In genomic region chr12:107287436-107288413, GRCh38 we compare ENCODE assay signal across 12 cellular contexts.
A peak's percentile ranks its signal among the peaks of the same experiment; 100 is the strongest.
DNase-seq lines count a peak whose midpoint lies in the region; ATAC-seq, FAIRE-seq and TF ChIP-seq lines count a peak whose summit lies in the region.
"Had no signal": no experiment of that assay in that cellular context is flagged by ENCODE, and none has a peak within 500 bp of the region (broad histone marks: within the 10 kb centered on the region; RNA-seq: fewer than 3 reads in every experiment).

No MANE protein-coding gene starts in this region.

- FAIRE-seq in H54 (lab: Jason Lieb, UNC), result peak; percentile 55

- CTCF ChIA-PET in CD8-positive, alpha-beta memory T cell (lab: Charles Lee), result no interaction called here
- CTCF ChIA-PET in activated CD8-positive, alpha-beta T cell treated with anti-CD3 and anti-CD28 coated beads for 36 hours (lab: Charles Lee), result no interaction called here

- no peak overlapping the region for H3K4me3 ChIP-seq in CD8-positive, alpha-beta memory T cell (ENCODE audit: low read length)
- H3K4me3 ChIP-seq in mucosa of descending colon, result no peak overlapping the region
- H3K4me3 ChIP-seq in lower lobe of right lung, result no peak overlapping the region
- H3K4me3 ChIP-seq: left lung had no signal

- no peak overlapping the region for H3K27ac ChIP-seq in CD8-positive, alpha-beta memory T cell (ENCODE audit: low read depth, low read length)
- peak overlapping the region; percentile 14 for H3K27ac ChIP-seq in epithelial cell of prostate
- H3K27ac ChIP-seq in lower lobe of right lung, result no peak overlapping the region
- H3K27ac ChIP-seq: left lung had no signal

- no peaks in the 10 kb centered on the region for H3K9me3 ChIP-seq in CD8-positive, alpha-beta memory T cell (ENCODE audit: low read length)
- H3K9me3 ChIP-seq in mucosa of descending colon, result no peaks in the 10 kb centered on the region
- H3K9me3 ChIP-seq in lower lobe of right lung, result no peaks in the 10 kb centered on the region
- H3K9me3 ChIP-seq: left lung had no signal

- H3K36me3 Mint-ChIP-seq in CD8-positive, alpha-beta memory T cell, result no peaks in the 10 kb centered on the region
- H3K36me3 Mint-ChIP-seq in activated CD8-positive, alpha-beta T cell treated with anti-CD3 and anti-CD28 coated beads for 36 hours (ENCODE audit: low read depth), result no peaks in the 10 kb centered on the region
- H3K36me3 Mint-ChIP-seq in progenitor cell of endocrine pancreas (ENCODE audit: insufficient read depth), result no peaks in the 10 kb centered on the region
- H3K36me3 Mint-ChIP-seq: brain, IgD-negative memory B cell had no signal

- no peaks in the 10 kb centered on the region for H3K4me1 ChIP-seq in CD8-positive, alpha-beta memory T cell (ENCODE audit: insufficient read depth, low read length)
- H3K4me1 ChIP-seq in mucosa of descending colon (ENCODE audit: low read depth), result no peaks in the 10 kb centered on the region
- no peaks in the 10 kb centered on the region for H3K4me1 ChIP-seq in lower lobe of right lung
- H3K4me1 ChIP-seq: left lung had no signal

- peak; percentile 92 for ATAC-seq in activated CD8-positive, alpha-beta T cell treated with anti-CD3 and anti-CD28 coated beads for 36 hours
- ATAC-seq in mucosa of descending colon (no peak), lower lobe of right lung (no peak)
- ATAC-seq: left lung had no signal

- TF ChIP-seq POLR2A in H54 (IDR thresholded peaks at IDR 0.05; ENCODE audit: low read depth, low read length), result no peak

- no peaks in the 10 kb centered on the region for H3K36me3 ChIP-seq in CD8-positive, alpha-beta memory T cell (ENCODE audit: insufficient read depth, low read length)
- H3K36me3 ChIP-seq in mucosa of descending colon (ENCODE audit: low read depth) (no peaks in the 10 kb centered on the region), lower lobe of right lung (no peaks in the 10 kb centered on the region)
- H3K36me3 ChIP-seq: left lung had no signal

- H3K9me3 Mint-ChIP-seq in CD8-positive, alpha-beta memory T cell, result peaks cover 0 to 3% (median 0%) of the 10 kb centered on the region in 5 donors
- no peaks in the 10 kb centered on the region for H3K9me3 Mint-ChIP-seq in activated CD8-positive, alpha-beta T cell treated with anti-CD3 and anti-CD28 coated beads for 36 hours
- H3K9me3 Mint-ChIP-seq in progenitor cell of endocrine pancreas (ENCODE audit: low read depth), result no peaks in the 10 kb centered on the region
- H3K9me3 Mint-ChIP-seq: brain had no signal

- POLR2A ChIA-PET in CD8-positive, alpha-beta memory T cell (lab: Charles Lee), result no interaction called here
- POLR2A ChIA-PET in activated CD8-positive, alpha-beta T cell treated with anti-CD3 and anti-CD28 coated beads for 36 hours (lab: Charles Lee), result no interaction called here

- TF ChIP-seq CTCF in activated CD8-positive, alpha-beta T cell treated with anti-CD3 and anti-CD28 coated beads for 36 hours (IDR thresholded peaks at IDR 0.05), result no peak
- TF ChIP-seq CTCF in mucosa of descending colon (IDR thresholded peaks at IDR 0.05), result no peak
- no peak for TF ChIP-seq CTCF in progenitor cell of endocrine pancreas (IDR thresholded peaks at IDR 0.05; ENCODE audit: unreplicated experiment)
- no peak for TF ChIP-seq CTCF in lower lobe of right lung (IDR thresholded peaks at IDR 0.05)

- intact Hi-C loops in activated CD8-positive, alpha-beta T cell treated with anti-CD3 and anti-CD28 coated beads for 36 hours (cut with micrococcal nuclease), result no loop called here
- intact Hi-C loops in mucosa of descending colon (cut with DNase I, micrococcal nuclease) (no loop called here), lower lobe of right lung (cut with DNase I) (no loop called here)

- no peaks in the 10 kb centered on the region for H3K27me3 ChIP-seq in CD8-positive, alpha-beta memory T cell (ENCODE audit: insufficient read depth, low read length, poor library complexity, severe bottlenecking)
- no peaks in the 10 kb centered on the region for H3K27me3 ChIP-seq in lower lobe of right lung (ENCODE audit: low read depth)
- H3K27me3 ChIP-seq: left lung had no signal

- DNase-seq in CD8-positive, alpha-beta memory T cell, result no peak
- DNase-seq in H54 (ENCODE audit: insufficient read length, low spot score) (peak; percentile 27), epithelial cell of prostate (ENCODE audit: low read depth, low spot score) (no peak), mucosa of descending colon (no peak), progenitor cell of endocrine pancreas (ENCODE audit: low spot score, unreplicated experiment) (no peak), lower lobe of right lung (no peak)
- peak; percentile 59 for DNase-seq in activated CD8-positive, alpha-beta T cell treated with anti-CD3 and anti-CD28 coated beads for 36 hours
- DNase-seq: left lung, NCI-H1417 treated with DMSO at 0.1 percent for 48 hours, NCI-H510A had no signal

- H3K4me3 Mint-ChIP-seq in CD8-positive, alpha-beta memory T cell, result peak overlapping the region in 6 of 7 donors; percentile 1 to 59 (median 39)
- no peak overlapping the region for H3K4me3 Mint-ChIP-seq in activated CD8-positive, alpha-beta T cell treated with anti-CD3 and anti-CD28 coated beads for 36 hours
- H3K4me3 Mint-ChIP-seq in progenitor cell of endocrine pancreas (ENCODE audit: low read depth), result no peak overlapping the region
- H3K4me3 Mint-ChIP-seq: brain, IgD-negative memory B cell had no signal

- H3K27ac Mint-ChIP-seq in CD8-positive, alpha-beta memory T cell, result peak overlapping the region in 6 of 8 donors; percentile 4 to 69 (median 41)
- H3K27ac Mint-ChIP-seq in activated CD8-positive, alpha-beta T cell treated with anti-CD3 and anti-CD28 coated beads for 36 hours, result peak overlapping the region; percentile 9
- H3K27ac Mint-ChIP-seq in progenitor cell of endocrine pancreas, result no peak overlapping the region
- H3K27ac Mint-ChIP-seq: brain, IgD-negative memory B cell had no signal

- peaks cover 0 to 2% of the 10 kb centered on the region in 2 donors for H3K27me3 Mint-ChIP-seq in CD8-positive, alpha-beta memory T cell
- H3K27me3 Mint-ChIP-seq in activated CD8-positive, alpha-beta T cell treated with anti-CD3 and anti-CD28 coated beads for 36 hours, result no peaks in the 10 kb centered on the region
- H3K27me3 Mint-ChIP-seq in progenitor cell of endocrine pancreas, result peaks cover 7% of the 10 kb centered on the region

- H3K4me1 Mint-ChIP-seq in CD8-positive, alpha-beta memory T cell, result peaks cover 8 to 17% (median 11%) of the 10 kb centered on the region in 3 donors
- H3K4me1 Mint-ChIP-seq in activated CD8-positive, alpha-beta T cell treated with anti-CD3 and anti-CD28 coated beads for 36 hours (ENCODE audit: low read depth), result peaks cover 11% of the 10 kb centered on the region
- H3K4me1 Mint-ChIP-seq in progenitor cell of endocrine pancreas (ENCODE audit: low read depth), result no peaks in the 10 kb centered on the region
- H3K4me1 Mint-ChIP-seq: brain had no signal

Comparison
In these comparisons a context has a peak if more than half of its experiments do, and no peak if none do; other contexts are left out.
1. DNase-seq: peak in H54 (single experiment) and activated CD8-positive, alpha-beta T cell treated with anti-CD3 and anti-CD28 coated beads for 36 hours (single experiment); none in CD8-positive, alpha-beta memory T cell (0 of 5), epithelial cell of prostate (single experiment), mucosa of descending colon (0 of 3), progenitor cell of endocrine pancreas (single experiment) and lower lobe of right lung (single experiment).
2. H3K4me3 Mint-ChIP-seq: peak in CD8-positive, alpha-beta memory T cell (6 of 7); none in activated CD8-positive, alpha-beta T cell treated with anti-CD3 and anti-CD28 coated beads for 36 hours (single experiment) and progenitor cell of endocrine pancreas (single experiment).